ENCODE assay signal across 8 cellular contexts in genomic region chr3:105867690-105868449, GRCh38. TPM values are rescaled to one million over a fixed set of nuclear protein-coding genes. Genes with fewer than 3 reads are reported as not detected.
DNase-seq lines count a peak whose midpoint lies in the region; ATAC-seq and TF ChIP-seq lines count a peak whose summit lies in the region.

No MANE protein-coding gene starts in this region.

- no peak overlapping the region for H3K4ac ChIP-seq in mesendoderm (ENCODE audit: low read depth, low read length)

- intact Hi-C loops in vagina (cut with DNase I) = loop anchor here (2.0 to 10.0 kb wide), 3 partner anchors 39 to 97 kb away; no protein-coding TSS in a partner anchor

- TF ChIP-seq CTCF in GM12864 (IDR thresholded peaks at IDR 0.05; ENCODE audit: low read depth, low read length, missing control alignments) = no peak
- no peak for TF ChIP-seq CTCF in cardiac fibroblast (IDR thresholded peaks at IDR 0.05; ENCODE audit: low read depth, low read length)
- TF ChIP-seq CTCF in vagina (IDR thresholded peaks at IDR 0.05) = no peak

- no peak overlapping the region for H4K8ac ChIP-seq in mesendoderm (ENCODE audit: low read depth, low read length)

- H3K9ac ChIP-seq in mesendoderm (ENCODE audit: low read length) = peak overlapping the region; percentile 94

- no peak for TF ChIP-seq POLR2A in vagina (IDR thresholded peaks at IDR 0.05)

- H4K5ac ChIP-seq in mesendoderm (ENCODE audit: low read length) = no peak overlapping the region

- H3K4me3 ChIP-seq in GM12864 (ENCODE audit: low read depth, low read length) (peak overlapping the region; percentile 96), cardiac fibroblast (replicated peaks in 1 of 2; ENCODE audit: low read depth in 2 of 2, low read length in 2 of 2) (peak overlapping the region; percentile 92 to 93), mesendoderm (ENCODE audit: low read length) (peak overlapping the region; percentile 88), vagina (peak overlapping the region; percentile 87 to 91)

- DNase-seq in GM12864 (ENCODE audit: low read depth) = no peak
- peak; percentile 59 for DNase-seq in NAMALWA (ENCODE audit: low spot score)
- DNase-seq in cardiac fibroblast (ENCODE audit: low read depth in 2 of 2) = peak; percentile 33 to 42
- DNase-seq in mesendoderm = no peak
- DNase-seq in vagina (ENCODE audit: extremely low spot score in 2 of 2) = peak in 1 of 2 donors; percentile 83

- H3K27ac ChIP-seq in mesendoderm (ENCODE audit: low read depth, low read length) (no peak overlapping the region), vagina (peak overlapping the region; percentile 98)

- peak overlapping the region; percentile 48 for H3K23ac ChIP-seq in mesendoderm (ENCODE audit: low read length)

- no peak overlapping the region for H2BK120ac ChIP-seq in mesendoderm (ENCODE audit: low read depth, low read length)

- WGBS in mesendoderm (ENCODE audit: extremely low coverage, insufficient coverage, low lambda C conversion rate) = no CpG with 5 or more reads among the region's 19 CpGs

- H3K27me3 ChIP-seq in mesendoderm (ENCODE audit: insufficient read depth, low read length, poor library complexity) (no peaks in the 10 kb centered on the region), vagina (no peaks in the 10 kb centered on the region)

- H2BK5ac ChIP-seq in mesendoderm (ENCODE audit: low read length) = no peak overlapping the region

- peak overlapping the region; percentile 97 for H3K56ac ChIP-seq in mesendoderm (ENCODE audit: low read length)

- H3K9me3 ChIP-seq in vagina = no peaks in the 10 kb centered on the region

- ATAC-seq in HG03378 (IDR thresholded peaks at IDR 0.05; ENCODE audit: unreplicated experiment) (no peak), GM21825 (IDR thresholded peaks at IDR 0.05; ENCODE audit: unreplicated experiment) (no peak), GM18858 (IDR thresholded peaks at IDR 0.05; ENCODE audit: unreplicated experiment) (no peak)

- peak overlapping the region; percentile 51 for H3K18ac ChIP-seq in mesendoderm (ENCODE audit: low read length)

- H2AK5ac ChIP-seq in mesendoderm (ENCODE audit: low read length) = no peak overlapping the region

- H2BK15ac ChIP-seq in mesendoderm (replicated peaks; ENCODE audit: low read depth) = no peak overlapping the region

- H3K36me3 ChIP-seq in mesendoderm (ENCODE audit: control insufficient read depth, insufficient read depth, low read length) (no peaks in the 10 kb centered on the region), vagina (no peaks in the 10 kb centered on the region)

- peaks cover 4% of the 10 kb centered on the region for H3K79me2 ChIP-seq in mesendoderm (ENCODE audit: control insufficient read depth, insufficient read depth, low read length)

- H3K4me2 ChIP-seq in mesendoderm (ENCODE audit: low read length) = peak overlapping the region; percentile 84

- H3K79me1 ChIP-seq in mesendoderm (ENCODE audit: low read length) = peaks cover 2% of the 10 kb centered on the region

- no peaks in the 10 kb centered on the region for H3K4me1 ChIP-seq in mesendoderm (ENCODE audit: control insufficient read depth, low read depth, low read length)
- peaks cover 46% of the 10 kb centered on the region for H3K4me1 ChIP-seq in vagina

RNA-seq across cellular contexts. Expression of gene CBLB, which starts 0.9 kb away (rescaled TPM):
- 7.5 TPM for polyA plus RNA-seq in mesendoderm (2013, experiment 1 of 2)
- 8.0 TPM for polyA plus RNA-seq in mesendoderm (2013, experiment 2 of 2)
- 58.4 TPM for total RNA-seq in vagina

Comparison
In these comparisons a context has a peak if more than half of its experiments do, and no peak if none do; other contexts are left out.
1. DNase-seq: peak in NAMALWA (single experiment) and cardiac fibroblast (2 of 2); none in GM12864 (single experiment) and mesendoderm (single experiment).
2. Peak in every context shown above with its lines, with median percentiles within 50 percentile points of each other: H3K4me3 ChIP-seq.